ENCODE assay signal across 1 cellular context in the genomic region with DNA sequence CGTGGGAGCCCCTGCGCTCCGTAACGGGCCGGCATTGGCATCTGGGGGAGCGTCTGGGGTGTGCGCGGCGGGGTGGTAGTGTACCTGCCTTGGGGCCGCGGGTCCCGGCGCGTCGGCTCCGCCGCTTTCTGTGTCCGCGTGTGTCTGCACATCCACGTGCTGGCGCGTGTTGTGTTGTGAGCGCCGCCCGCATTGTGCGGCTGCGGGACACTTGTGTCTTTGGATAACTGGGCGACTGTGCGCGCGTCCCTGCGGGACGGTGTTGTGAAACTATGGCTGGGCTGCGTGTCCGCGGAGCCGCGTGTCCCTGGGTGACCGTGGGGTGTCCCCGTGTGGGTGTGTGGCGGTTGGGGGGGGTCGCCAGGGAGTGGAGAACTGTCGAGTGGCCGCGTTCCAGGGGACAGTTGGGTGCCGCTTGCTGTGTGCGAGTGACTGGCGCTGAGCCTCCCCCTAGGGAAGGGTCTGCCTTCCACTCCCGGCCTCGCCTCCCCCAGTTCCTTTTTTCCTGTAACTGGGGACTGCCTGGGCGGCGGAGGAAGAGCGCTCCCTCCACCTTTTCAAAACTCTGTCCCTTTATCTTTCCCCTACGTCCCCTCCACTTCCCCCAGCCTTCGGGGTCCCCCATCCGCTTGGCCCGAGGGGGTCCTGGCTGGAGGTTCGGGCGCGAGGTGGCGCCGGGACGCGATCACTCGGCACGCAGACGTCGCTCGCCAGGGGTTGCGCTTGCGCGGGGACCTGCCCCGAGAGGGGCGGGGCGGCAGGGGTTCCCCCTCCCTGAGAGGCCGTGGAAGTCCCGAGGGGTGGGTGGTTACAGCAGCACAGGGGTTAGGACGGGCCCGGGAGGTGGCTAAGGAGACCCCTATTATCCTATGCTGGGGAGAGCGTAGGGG.
TF ChIP-seq lines count a peak whose summit lies in the region.

No MANE protein-coding gene starts in this region.

TF ChIP-seq in HepG2, 621 proteins besides CTCF, POLR2A, EP300 and RAD21 (continued from another document and continues in another):
- no peak for TF ChIP-seq ZSCAN31 (CRISPR knock-in tag; IDR thresholded peaks at IDR 0.05; ENCODE audit: low read depth)
- no peak for TF ChIP-seq KLF6 (CRISPR knock-in tag; IDR thresholded peaks at IDR 0.05)
- TF ChIP-seq GLI4 (CRISPR knock-in tag; IDR thresholded peaks at IDR 0.05; ENCODE audit: borderline replicate concordance): no peak
- TF ChIP-seq, protein P1, sequence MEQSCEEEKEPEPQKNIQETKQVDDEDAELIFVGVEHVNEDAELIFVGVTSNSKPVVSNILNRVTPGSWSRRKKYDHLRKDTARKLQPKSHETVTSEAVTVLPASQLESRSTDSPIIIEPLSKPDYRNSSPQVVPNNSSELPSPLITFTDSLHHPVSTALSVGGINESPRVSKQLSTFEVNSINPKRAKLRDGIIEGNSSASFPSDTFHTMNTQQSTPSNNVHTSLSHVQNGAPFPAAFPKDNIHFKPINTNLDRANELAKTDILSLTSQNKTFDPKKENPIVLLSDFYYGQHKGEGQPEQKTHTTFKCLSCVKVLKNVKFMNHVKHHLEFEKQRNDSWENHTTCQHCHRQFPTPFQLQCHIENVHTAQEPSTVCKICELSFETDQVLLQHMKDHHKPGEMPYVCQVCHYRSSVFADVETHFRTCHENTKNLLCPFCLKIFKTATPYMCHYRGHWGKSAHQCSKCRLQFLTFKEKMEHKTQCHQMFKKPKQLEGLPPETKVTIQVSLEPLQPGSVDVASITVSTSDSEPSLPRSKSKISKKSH (CRISPR knock-in tag; IDR thresholded peaks at IDR 0.05; ENCODE audit: borderline replicate concordance): 0 out of 2 replicates have a peak, but pooled peaks have one; percentile 33
- TF ChIP-seq HHEX (CRISPR knock-in tag; IDR thresholded peaks at IDR 0.05): no peak
- TF ChIP-seq ZKSCAN5 (CRISPR knock-in tag; IDR thresholded peaks at IDR 0.05): no peak
- no peak for TF ChIP-seq ZSCAN29 (CRISPR knock-in tag; conservative IDR thresholded peaks at IDR 0.05)
- TF ChIP-seq, protein P2, sequence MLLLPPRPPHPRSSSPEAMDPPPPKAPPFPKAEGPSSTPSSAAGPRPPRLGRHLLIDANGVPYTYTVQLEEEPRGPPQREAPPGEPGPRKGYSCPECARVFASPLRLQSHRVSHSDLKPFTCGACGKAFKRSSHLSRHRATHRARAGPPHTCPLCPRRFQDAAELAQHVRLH (CRISPR knock-in tag; IDR thresholded peaks at IDR 0.05; ENCODE audit: borderline replicate concordance, low read depth): 0 out of 2 replicates have a peak, but pooled peaks have one; percentile 20
- no peak for TF ChIP-seq ZNF10 (CRISPR knock-in tag; IDR thresholded peaks at IDR 0.05; ENCODE audit: borderline replicate concordance, low read depth)
- no peak for TF ChIP-seq EZH2 (conservative IDR thresholded peaks at IDR 0.05; ENCODE audit: low read depth, low read length)
- TF ChIP-seq, protein P3, sequence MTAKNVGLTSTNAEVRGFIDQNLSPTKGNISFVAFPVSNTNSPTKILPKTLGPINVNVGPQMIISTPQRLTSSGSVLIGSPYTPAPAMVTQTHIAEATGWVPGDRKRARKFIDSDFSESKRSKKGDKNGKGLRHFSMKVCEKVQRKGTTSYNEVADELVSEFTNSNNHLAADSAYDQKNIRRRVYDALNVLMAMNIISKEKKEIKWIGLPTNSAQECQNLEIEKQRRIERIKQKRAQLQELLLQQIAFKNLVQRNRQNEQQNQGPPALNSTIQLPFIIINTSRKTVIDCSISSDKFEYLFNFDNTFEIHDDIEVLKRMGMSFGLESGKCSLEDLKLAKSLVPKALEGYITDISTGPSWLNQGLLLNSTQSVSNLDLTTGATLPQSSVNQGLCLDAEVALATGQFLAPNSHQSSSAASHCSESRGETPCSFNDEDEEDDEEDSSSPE (CRISPR knock-in tag; IDR thresholded peaks at IDR 0.05): peak; percentile 35; the same call in 1 of the 2 replicates
- no peak for TF ChIP-seq ZNF670 (CRISPR knock-in tag; IDR thresholded peaks at IDR 0.05; ENCODE audit: borderline replicate concordance)
- no peak for TF ChIP-seq ZNF331 (CRISPR knock-in tag; IDR thresholded peaks at IDR 0.05)
- no peak for TF ChIP-seq ISX (CRISPR knock-in tag; conservative IDR thresholded peaks at IDR 0.05)
- TF ChIP-seq ZNF234 (CRISPR knock-in tag; conservative IDR thresholded peaks at IDR 0.05): no peak
- TF ChIP-seq U2AF1 (optimal IDR thresholded peaks at IDR 0.05; ENCODE audit: low read depth, low read length): no peak
- TF ChIP-seq JDP2 (CRISPR knock-in tag; IDR thresholded peaks at IDR 0.05; ENCODE audit: borderline replicate concordance): no peak
- no peak for TF ChIP-seq ETV5 (CRISPR knock-in tag; IDR thresholded peaks at IDR 0.05; ENCODE audit: borderline replicate concordance)
- TF ChIP-seq ZNF891 (CRISPR knock-in tag; IDR thresholded peaks at IDR 0.05): peak; percentile 35; the same call in 1 of the 2 replicates
- TF ChIP-seq, protein P4, sequence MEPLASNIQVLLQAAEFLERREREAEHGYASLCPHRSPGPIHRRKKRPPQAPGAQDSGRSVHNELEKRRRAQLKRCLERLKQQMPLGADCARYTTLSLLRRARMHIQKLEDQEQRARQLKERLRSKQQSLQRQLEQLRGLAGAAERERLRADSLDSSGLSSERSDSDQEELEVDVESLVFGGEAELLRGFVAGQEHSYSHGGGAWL (CRISPR knock-in tag; IDR thresholded peaks at IDR 0.05): peak; percentile 77; the same call in 1 of the 2 replicates
- peak; percentile 50; the same call in 1 of the 2 replicates for TF ChIP-seq ZNF766 (CRISPR knock-in tag; IDR thresholded peaks at IDR 0.05; ENCODE audit: borderline replicate concordance)
- no peak for TF ChIP-seq RFX1 (IDR thresholded peaks at IDR 0.05)
- no peak for TF ChIP-seq ZNF256 (CRISPR knock-in tag; conservative IDR thresholded peaks at IDR 0.05)
- TF ChIP-seq PCBP2 (optimal IDR thresholded peaks at IDR 0.05; ENCODE audit: low read depth, low read length, poor library complexity, severe bottlenecking): no peak
- no peak for TF ChIP-seq EEA1 (CRISPR knock-in tag; IDR thresholded peaks at IDR 0.05; ENCODE audit: borderline replicate concordance)
- TF ChIP-seq SOX6 (IDR thresholded peaks at IDR 0.05): no peak
- TF ChIP-seq SOX6 (CRISPR knock-in tag; IDR thresholded peaks at IDR 0.05): no peak
- TF ChIP-seq, protein P5, sequence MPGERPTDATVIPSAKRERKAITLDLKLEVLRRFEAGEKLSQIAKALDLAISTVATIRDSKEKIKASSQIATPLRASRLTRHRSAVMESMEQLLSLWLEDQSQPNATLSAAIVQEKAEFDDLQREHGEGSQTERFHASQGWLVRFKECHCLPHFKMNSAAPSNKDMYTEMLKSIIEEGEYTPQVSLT (CRISPR knock-in tag; IDR thresholded peaks at IDR 0.05; ENCODE audit: borderline replicate concordance, low read depth): no peak
- TF ChIP-seq NCOA2 (CRISPR knock-in tag; IDR thresholded peaks at IDR 0.05): no peak
- TF ChIP-seq ZFP41 (CRISPR knock-in tag; IDR thresholded peaks at IDR 0.05; ENCODE audit: borderline replicate concordance): no peak
- no peak for TF ChIP-seq NR3C1 (CRISPR knock-in tag; IDR thresholded peaks at IDR 0.05)
- no peak for TF ChIP-seq ZNF136 (CRISPR knock-in tag; IDR thresholded peaks at IDR 0.05; ENCODE audit: low read depth)
- TF ChIP-seq, protein P6, sequence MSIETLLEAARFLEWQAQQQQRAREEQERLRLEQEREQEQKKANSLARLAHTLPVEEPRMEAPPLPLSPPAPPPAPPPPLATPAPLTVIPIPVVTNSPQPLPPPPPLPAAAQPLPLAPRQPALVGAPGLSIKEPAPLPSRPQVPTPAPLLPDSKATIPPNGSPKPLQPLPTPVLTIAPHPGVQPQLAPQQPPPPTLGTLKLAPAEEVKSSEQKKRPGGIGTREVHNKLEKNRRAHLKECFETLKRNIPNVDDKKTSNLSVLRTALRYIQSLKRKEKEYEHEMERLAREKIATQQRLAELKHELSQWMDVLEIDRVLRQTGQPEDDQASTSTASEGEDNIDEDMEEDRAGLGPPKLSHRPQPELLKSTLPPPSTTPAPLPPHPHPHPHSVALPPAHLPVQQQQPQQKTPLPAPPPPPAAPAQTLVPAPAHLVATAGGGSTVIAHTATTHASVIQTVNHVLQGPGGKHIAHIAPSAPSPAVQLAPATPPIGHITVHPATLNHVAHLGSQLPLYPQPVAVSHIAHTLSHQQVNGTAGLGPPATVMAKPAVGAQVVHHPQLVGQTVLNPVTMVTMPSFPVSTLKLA (IDR thresholded peaks at IDR 0.05): peak; percentile 56; the same call in 1 of the 2 replicates
- no peak for TF ChIP-seq ZNF383 (CRISPR knock-in tag; IDR thresholded peaks at IDR 0.05; ENCODE audit: borderline replicate concordance)
- TF ChIP-seq STAG1 (CRISPR knock-in tag; IDR thresholded peaks at IDR 0.05): no peak
- no peak for TF ChIP-seq ZNF367 (CRISPR knock-in tag; IDR thresholded peaks at IDR 0.05; ENCODE audit: borderline replicate concordance)
- no peak for TF ChIP-seq SP5 (CRISPR knock-in tag; IDR thresholded peaks at IDR 0.05; ENCODE audit: borderline replicate concordance, low read depth)
- no peak for TF ChIP-seq JUNB (CRISPR knock-in tag; IDR thresholded peaks at IDR 0.05; ENCODE audit: borderline replicate concordance)
- TF ChIP-seq ZFP36L1 (CRISPR knock-in tag; IDR thresholded peaks at IDR 0.05): no peak
- TF ChIP-seq PPARG (CRISPR knock-in tag; conservative IDR thresholded peaks at IDR 0.05): no peak
- TF ChIP-seq, protein P7, sequence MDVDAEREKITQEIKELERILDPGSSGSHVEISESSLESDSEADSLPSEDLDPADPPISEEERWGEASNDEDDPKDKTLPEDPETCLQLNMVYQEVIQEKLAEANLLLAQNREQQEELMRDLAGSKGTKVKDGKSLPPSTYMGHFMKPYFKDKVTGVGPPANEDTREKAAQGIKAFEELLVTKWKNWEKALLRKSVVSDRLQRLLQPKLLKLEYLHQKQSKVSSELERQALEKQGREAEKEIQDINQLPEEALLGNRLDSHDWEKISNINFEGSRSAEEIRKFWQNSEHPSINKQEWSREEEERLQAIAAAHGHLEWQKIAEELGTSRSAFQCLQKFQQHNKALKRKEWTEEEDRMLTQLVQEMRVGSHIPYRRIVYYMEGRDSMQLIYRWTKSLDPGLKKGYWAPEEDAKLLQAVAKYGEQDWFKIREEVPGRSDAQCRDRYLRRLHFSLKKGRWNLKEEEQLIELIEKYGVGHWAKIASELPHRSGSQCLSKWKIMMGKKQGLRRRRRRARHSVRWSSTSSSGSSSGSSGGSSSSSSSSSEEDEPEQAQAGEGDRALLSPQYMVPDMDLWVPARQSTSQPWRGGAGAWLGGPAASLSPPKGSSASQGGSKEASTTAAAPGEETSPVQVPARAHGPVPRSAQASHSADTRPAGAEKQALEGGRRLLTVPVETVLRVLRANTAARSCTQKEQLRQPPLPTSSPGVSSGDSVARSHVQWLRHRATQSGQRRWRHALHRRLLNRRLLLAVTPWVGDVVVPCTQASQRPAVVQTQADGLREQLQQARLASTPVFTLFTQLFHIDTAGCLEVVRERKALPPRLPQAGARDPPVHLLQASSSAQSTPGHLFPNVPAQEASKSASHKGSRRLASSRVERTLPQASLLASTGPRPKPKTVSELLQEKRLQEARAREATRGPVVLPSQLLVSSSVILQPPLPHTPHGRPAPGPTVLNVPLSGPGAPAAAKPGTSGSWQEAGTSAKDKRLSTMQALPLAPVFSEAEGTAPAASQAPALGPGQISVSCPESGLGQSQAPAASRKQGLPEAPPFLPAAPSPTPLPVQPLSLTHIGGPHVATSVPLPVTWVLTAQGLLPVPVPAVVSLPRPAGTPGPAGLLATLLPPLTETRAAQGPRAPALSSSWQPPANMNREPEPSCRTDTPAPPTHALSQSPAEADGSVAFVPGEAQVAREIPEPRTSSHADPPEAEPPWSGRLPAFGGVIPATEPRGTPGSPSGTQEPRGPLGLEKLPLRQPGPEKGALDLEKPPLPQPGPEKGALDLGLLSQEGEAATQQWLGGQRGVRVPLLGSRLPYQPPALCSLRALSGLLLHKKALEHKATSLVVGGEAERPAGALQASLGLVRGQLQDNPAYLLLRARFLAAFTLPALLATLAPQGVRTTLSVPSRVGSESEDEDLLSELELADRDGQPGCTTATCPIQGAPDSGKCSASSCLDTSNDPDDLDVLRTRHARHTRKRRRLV (CRISPR knock-in tag; IDR thresholded peaks at IDR 0.05): no peak
- TF ChIP-seq ZNF550 (CRISPR knock-in tag; IDR thresholded peaks at IDR 0.05; ENCODE audit: borderline replicate concordance): no peak
- no peak for TF ChIP-seq CBFB (CRISPR knock-in tag; IDR thresholded peaks at IDR 0.05)
- no peak for TF ChIP-seq ARNT (IDR thresholded peaks at IDR 0.05)
- no peak for TF ChIP-seq CAMTA2 (CRISPR knock-in tag; IDR thresholded peaks at IDR 0.05; ENCODE audit: borderline replicate concordance)
- no peak for TF ChIP-seq ZFP37 (CRISPR knock-in tag; IDR thresholded peaks at IDR 0.05; ENCODE audit: borderline replicate concordance)
- TF ChIP-seq, protein P8, sequence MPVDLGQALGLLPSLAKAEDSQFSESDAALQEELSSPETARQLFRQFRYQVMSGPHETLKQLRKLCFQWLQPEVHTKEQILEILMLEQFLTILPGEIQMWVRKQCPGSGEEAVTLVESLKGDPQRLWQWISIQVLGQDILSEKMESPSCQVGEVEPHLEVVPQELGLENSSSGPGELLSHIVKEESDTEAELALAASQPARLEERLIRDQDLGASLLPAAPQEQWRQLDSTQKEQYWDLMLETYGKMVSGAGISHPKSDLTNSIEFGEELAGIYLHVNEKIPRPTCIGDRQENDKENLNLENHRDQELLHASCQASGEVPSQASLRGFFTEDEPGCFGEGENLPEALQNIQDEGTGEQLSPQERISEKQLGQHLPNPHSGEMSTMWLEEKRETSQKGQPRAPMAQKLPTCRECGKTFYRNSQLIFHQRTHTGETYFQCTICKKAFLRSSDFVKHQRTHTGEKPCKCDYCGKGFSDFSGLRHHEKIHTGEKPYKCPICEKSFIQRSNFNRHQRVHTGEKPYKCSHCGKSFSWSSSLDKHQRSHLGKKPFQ (CRISPR knock-in tag; IDR thresholded peaks at IDR 0.05; ENCODE audit: insufficient replicate concordance): no peak
- no peak for TF ChIP-seq ZNF878 (CRISPR knock-in tag; IDR thresholded peaks at IDR 0.05)
- no peak for TF ChIP-seq SAFB2 (CRISPR knock-in tag; IDR thresholded peaks at IDR 0.05; ENCODE audit: borderline replicate concordance, low read depth)
- no peak for TF ChIP-seq RARG (CRISPR knock-in tag; IDR thresholded peaks at IDR 0.05; ENCODE audit: low read depth)
- no peak for TF ChIP-seq ZNF773 (CRISPR knock-in tag; IDR thresholded peaks at IDR 0.05; ENCODE audit: borderline replicate concordance)
- TF ChIP-seq ZNF83 (CRISPR knock-in tag; IDR thresholded peaks at IDR 0.05; ENCODE audit: borderline replicate concordance): no peak
- TF ChIP-seq ZZZ3 (CRISPR knock-in tag; IDR thresholded peaks at IDR 0.05; ENCODE audit: borderline replicate concordance): no peak
- TF ChIP-seq ZFP82 (CRISPR knock-in tag; IDR thresholded peaks at IDR 0.05; ENCODE audit: borderline replicate concordance): 0 out of 2 replicates have a peak, but pooled peaks have one; percentile 60
- TF ChIP-seq, protein P9, sequence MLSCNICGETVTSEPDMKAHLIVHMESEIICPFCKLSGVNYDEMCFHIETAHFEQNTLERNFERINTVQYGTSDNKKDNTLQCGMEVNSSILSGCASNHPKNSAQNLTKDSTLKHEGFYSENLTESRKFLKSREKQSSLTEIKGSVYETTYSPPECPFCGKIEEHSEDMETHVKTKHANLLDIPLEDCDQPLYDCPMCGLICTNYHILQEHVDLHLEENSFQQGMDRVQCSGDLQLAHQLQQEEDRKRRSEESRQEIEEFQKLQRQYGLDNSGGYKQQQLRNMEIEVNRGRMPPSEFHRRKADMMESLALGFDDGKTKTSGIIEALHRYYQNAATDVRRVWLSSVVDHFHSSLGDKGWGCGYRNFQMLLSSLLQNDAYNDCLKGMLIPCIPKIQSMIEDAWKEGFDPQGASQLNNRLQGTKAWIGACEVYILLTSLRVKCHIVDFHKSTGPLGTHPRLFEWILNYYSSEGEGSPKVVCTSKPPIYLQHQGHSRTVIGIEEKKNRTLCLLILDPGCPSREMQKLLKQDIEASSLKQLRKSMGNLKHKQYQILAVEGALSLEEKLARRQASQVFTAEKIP (CRISPR knock-in tag; IDR thresholded peaks at IDR 0.05; ENCODE audit: borderline replicate concordance): no peak
- TF ChIP-seq ZNF24 (IDR thresholded peaks at IDR 0.05): no peak
